ENCODE assay signal across 14 cellular contexts in the genomic region with DNA sequence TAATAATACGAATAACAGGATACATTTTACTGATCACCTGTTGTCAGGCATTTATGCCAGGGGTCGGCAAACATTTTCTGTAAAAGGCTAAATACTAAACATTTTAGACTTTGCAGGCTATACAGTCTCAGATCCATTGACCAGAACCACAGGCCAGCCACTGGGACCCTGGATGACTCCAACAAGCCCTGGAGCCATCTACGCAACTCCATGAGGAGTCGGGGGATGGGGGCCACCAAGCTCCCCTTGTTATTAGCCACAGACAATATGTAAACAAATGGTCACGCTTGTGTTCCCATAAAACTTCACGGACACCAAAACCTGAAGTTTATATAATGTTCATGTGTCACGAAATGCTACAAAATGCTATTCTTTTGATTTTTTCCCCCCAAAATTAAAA. TPM values are rescaled to one million over a fixed set of nuclear protein-coding genes. Genes with fewer than 3 reads are reported as not detected.
"Had no signal": no experiment of that assay in that cellular context is flagged by ENCODE, and none has a peak within 500 bp of the region (broad histone marks: within the 10 kb centered on the region; RNA-seq: fewer than 3 reads in every experiment).

No MANE protein-coding gene starts in this region.

- H3K27me3 ChIP-seq: tibial artery, vagina had no signal

- H3K27ac Mint-ChIP-seq: activated T-helper 1 cell treated with anti-CD3 and anti-CD28 coated beads, Interleukin-12 subunit alpha, Interleukin-12 subunit beta, Interleukin-2, Interleukin-4 antibody, amounts not matched to agents 30 ng/mL and 10 ng/mL and 1 ng/mL, durations not matched to agents 14 hours and 24 hours and 36 hours; immature natural killer cell; stimulated activated naive CD8-positive, alpha-beta T cell treated with anti-CD3 and anti-CD28 coated beads, Interleukin-15, Interleukin-2, amounts not matched to agents 100 ng/mL and 50 ng/mL, for 24 hours; T-helper 2 cell treated with Interferon-gamma antibody and Interleukin-4, amounts not matched to agents 5 μg/mL and 100 μg/mL, for 36 hours had no signal

- ATAC-seq: activated CD4-positive, CD25-positive, alpha-beta regulatory T cell treated with anti-CD3 and anti-CD28 coated beads, Interleukin-2, amount 50 U/mL, for 24 hours had no signal

- H3K4me3 ChIP-seq: tibial artery, vagina had no signal

- H3K9me3 Mint-ChIP-seq: activated T-helper 1 cell treated with anti-CD3 and anti-CD28 coated beads, Interleukin-12 subunit alpha, Interleukin-12 subunit beta, Interleukin-2, Interleukin-4 antibody, amounts not matched to agents 30 ng/mL and 10 ng/mL and 1 ng/mL, durations not matched to agents 14 hours and 24 hours and 36 hours; immature natural killer cell; nephron; stimulated activated naive CD8-positive, alpha-beta T cell treated with anti-CD3 and anti-CD28 coated beads, Interleukin-15, Interleukin-2, amounts not matched to agents 100 ng/mL and 50 ng/mL, for 24 hours; T-helper 2 cell treated with Interferon-gamma antibody and Interleukin-4, amounts not matched to agents 5 μg/mL and 100 μg/mL, for 36 hours had no signal

- H3K4me3 Mint-ChIP-seq: activated T-helper 1 cell treated with anti-CD3 and anti-CD28 coated beads, Interleukin-12 subunit alpha, Interleukin-12 subunit beta, Interleukin-2, Interleukin-4 antibody, amounts not matched to agents 30 ng/mL and 10 ng/mL and 1 ng/mL, durations not matched to agents 14 hours and 24 hours and 36 hours; immature natural killer cell; nephron; stimulated activated naive CD8-positive, alpha-beta T cell treated with anti-CD3 and anti-CD28 coated beads, Interleukin-15, Interleukin-2, amounts not matched to agents 100 ng/mL and 50 ng/mL, for 24 hours; T-helper 2 cell treated with Interferon-gamma antibody and Interleukin-4, amounts not matched to agents 5 μg/mL and 100 μg/mL, for 36 hours had no signal

- H3K9me3 ChIP-seq: tibial artery, vagina had no signal

- H3K36me3 Mint-ChIP-seq: immature natural killer cell had no signal

- DNase-seq: activated CD4-positive, alpha-beta T cell treated with anti-CD3 and anti-CD28 coated beads, Interleukin-2, amount 50 U/mL, for 4 hours; activated naive CD4-positive, alpha-beta T cell; central memory CD4-positive, alpha-beta T cell; immature natural killer cell; left cardiac atrium; stimulated activated CD4-positive, alpha-beta T cell treated with anti-CD3 and anti-CD28 coated beads, Interleukin-15, amount 100 ng/mL, for 24 hours; stimulated activated CD4-positive, alpha-beta T cell treated with anti-CD3 and anti-CD28 coated beads, Interleukin-4, amount 100 ng/mL, for 24 hours had no signal

RNA-seq across cellular contexts. Expression of gene EMID1, which starts 54.4 kb away (rescaled TPM):
- total RNA-seq: activated T-helper 1 cell treated with anti-CD3 and anti-CD28 coated beads, Interleukin-12 subunit alpha, Interleukin-12 subunit beta, Interleukin-2, Interleukin-4 antibody, amounts not matched to agents 30 ng/mL and 10 ng/mL and 1 ng/mL, durations not matched to agents 14 hours and 24 hours and 36 hours had no signal
